In genomic region chr19:54481326-54481930, GRCh38 we compare ENCODE assay signal across 9 cellular contexts. TPM values are rescaled to one million over a fixed set of nuclear protein-coding genes. Genes with fewer than 3 reads are reported as not detected.
DNase-seq lines count a peak whose midpoint lies in the region; ATAC-seq, FAIRE-seq and TF ChIP-seq lines count a peak whose summit lies in the region.
"Had no signal": no experiment of that assay in that cellular context is flagged by ENCODE, and none has a peak within 500 bp of the region (broad histone marks: within the 10 kb centered on the region; RNA-seq: fewer than 3 reads in every experiment).

No MANE protein-coding gene starts in this region.

- TF ChIP-seq EP300 in GM12878 (IDR thresholded peaks at IDR 0.05; ENCODE audit: borderline replicate concordance in 1 of 2, control insufficient read depth in 1 of 2, low read depth in 2 of 2, low read length in 2 of 2): no peak

- H3K27me3 ChIP-seq in HCT116 (ENCODE audit: insufficient read depth, low read length) (0 out of 2 replicates have a peak, but pooled peaks cover 3% of the 10 kb centered on the region), OCI-LY1 (ENCODE audit: insufficient read depth, low read length) (no peaks in the 10 kb centered on the region; the same call in 1 of the 2 replicates), GM12878 (replicated peaks in 1 of 2; ENCODE audit: control insufficient read depth in 2 of 2, insufficient read depth in 2 of 2, low read length in 1 of 2) (no peaks in the 10 kb centered on the region; a peak in 1 of 4 replicates), keratinocyte (ENCODE audit: control insufficient read depth, extremely low read depth, insufficient read depth, low read length) (no peaks in the 10 kb centered on the region), testis (no peaks in the 10 kb centered on the region)

- H3K9ac ChIP-seq in HCT116 (ENCODE audit: low read length): no peak overlapping the region
- H3K9ac ChIP-seq in OCI-LY1 (ENCODE audit: low read length): no peak overlapping the region
- no peak overlapping the region for H3K9ac ChIP-seq in GM12878 (ENCODE audit: control insufficient read depth, insufficient read depth, low read length)
- H3K9ac ChIP-seq in keratinocyte (ENCODE audit: control insufficient read depth, extremely low read depth, insufficient read depth, low read length): no peak overlapping the region

- H2AFZ ChIP-seq in HCT116 (ENCODE audit: low read depth, low read length, poor library complexity, severe bottlenecking): peak overlapping the region; percentile 76
- no peak overlapping the region for H2AFZ ChIP-seq in OCI-LY1 (ENCODE audit: low read length)
- H2AFZ ChIP-seq in GM12878 (ENCODE audit: control insufficient read depth, low read depth, low read length): no peak overlapping the region
- H2AFZ ChIP-seq in keratinocyte (ENCODE audit: control insufficient read depth, low read length): no peak overlapping the region

- POLR2A ChIA-PET in HCT116 (lab: Charles Lee) (no interaction called here), GM12878 (lab: Charles Lee) (no interaction called here)

- TF ChIP-seq RAD21 in HCT116 (IDR thresholded peaks at IDR 0.05; ENCODE audit: low read depth): peak; percentile 63
- TF ChIP-seq RAD21 in GM12878 (IDR thresholded peaks at IDR 0.05; ENCODE audit: insufficient read depth, low read depth, low read length): peak; percentile 83

- H3K36me3 ChIP-seq in HCT116 (ENCODE audit: control insufficient read depth in 1 of 2, insufficient read depth in 2 of 2, low read length in 2 of 2) (no peaks in the 10 kb centered on the region), OCI-LY1 (ENCODE audit: insufficient read depth, low read length) (no peaks in the 10 kb centered on the region), GM12878 (ENCODE audit: control insufficient read depth in 2 of 2, insufficient read depth in 2 of 2, low read length in 1 of 2) (no peaks in the 10 kb centered on the region), keratinocyte (ENCODE audit: control insufficient read depth in 2 of 2, extremely low read depth in 1 of 2, insufficient read depth in 2 of 2, low read length in 2 of 2) (no peaks in the 10 kb centered on the region), testis (ENCODE audit: low read depth, missing control alignments) (no peaks in the 10 kb centered on the region)

- TF ChIP-seq POLR2A in HCT116 (IDR thresholded peaks at IDR 0.05; ENCODE audit: borderline replicate concordance, extremely low read depth, insufficient read depth, insufficient read length) (no peak), GM12878 (IDR thresholded peaks at IDR 0.05; ENCODE audit: low read depth, low read length) (no peak), testis (IDR thresholded peaks at IDR 0.05) (no peak)

- RAD21 ChIA-PET in HCT116 (lab: Charles Lee; ENCODE audit: low non-redundant PET in 1 of 2, low total read pairs in 2 of 2, uncharacterized antibody in 2 of 2, unreplicated experiment in 2 of 2) (no interaction called here), GM12878 (lab: Charles Lee; ENCODE audit: unreplicated experiment) (interaction anchor here (0.7 to 6.5 kb wide), 9 partner anchors 8 to 203 kb away, joined by 3 to 59 read pairs (median 4); partner anchors contain the start of gene CDC42EP5)

- no peaks in the 10 kb centered on the region for H3K9me1 ChIP-seq in keratinocyte (ENCODE audit: control insufficient read depth, extremely low read depth, insufficient read depth, low read length)

- CTCF ChIA-PET in HCT116 (lab: Charles Lee): interaction anchor here (0.9 to 1.9 kb wide), 6 partner anchors 8 to 437 kb away, joined by 3 to 12 read pairs (median 4); partner anchors contain the start of gene CDC42EP5
- CTCF ChIA-PET in GM12878 (lab: Yijun Ruan, JAX): interaction anchor here (0.6 to 8.5 kb wide), 28 partner anchors 10 to 582 kb away, joined by 3 to 236 read pairs (median 4); partner anchors contain the start of genes CNOT3, LILRA2, LILRB4 and RDH13

- intact Hi-C loops in HCT116 (cut with micrococcal nuclease): loop anchor here (5.0 kb wide), 1 partner anchor 196 kb away; no protein-coding TSS in a partner anchor
- intact Hi-C loops in GM12878 (cut with micrococcal nuclease; ENCODE audit: unreplicated experiment): loop anchor here (1.0 to 5.0 kb wide), 3 partner anchors 36 to 195 kb away; no protein-coding TSS in a partner anchor
- intact Hi-C loops in testis (cut with DNase I; ENCODE audit: low total_unique reads): no loop called here

- H3K9me3 ChIP-seq in HCT116 (ENCODE audit: control insufficient read depth in 1 of 2, insufficient read depth in 1 of 2, low read depth in 1 of 2, low read length in 2 of 2) (no peaks in the 10 kb centered on the region), OCI-LY1 (ENCODE audit: low read length) (no peaks in the 10 kb centered on the region), GM12878 (replicated peaks; ENCODE audit: control insufficient read depth, insufficient read depth, low read length) (no peaks in the 10 kb centered on the region), keratinocyte (ENCODE audit: control insufficient read depth, low read depth, low read length) (no peaks in the 10 kb centered on the region), testis (no peaks in the 10 kb centered on the region)

- DNase-seq in DMS153 (lab: John Stamatoyannopoulos, UW) (peak; percentile 39), HCT116 (ENCODE audit: low read depth, low spot score) (peak; percentile 32), GM12878 (ENCODE audit: low read depth, low spot score) (no peak), keratinocyte (ENCODE audit: low read depth, low spot score) (no peak), testis (peak; percentile 40), HuH-7 (ENCODE audit: low spot score) (no peak)

- SMC1A ChIA-PET in GM12878 (lab: Charles Lee; ENCODE audit: uncharacterized antibody, unreplicated experiment): interaction anchor here (0.6 to 7.3 kb wide), 10 partner anchors 37 to 201 kb away, joined by 3 to 118 read pairs (median 4); partner anchors contain the start of gene LILRB4

- H3F3A ChIP-seq in OCI-LY1 (ENCODE audit: insufficient read depth, low read length): no peaks in the 10 kb centered on the region; the same call in 1 of the 2 replicates

- no peak overlapping the region for H3K27ac ChIP-seq in HCT116 (ENCODE audit: low read depth, low read length)
- H3K27ac ChIP-seq in OCI-LY1 (ENCODE audit: low read depth, low read length, poor library complexity, severe bottlenecking): no peak overlapping the region
- H3K27ac ChIP-seq in GM12878 (ENCODE audit: control insufficient read depth, insufficient read depth): no peak overlapping the region
- H3K27ac ChIP-seq in keratinocyte (ENCODE audit: control insufficient read depth, insufficient read depth, low read length): no peak overlapping the region
- H3K27ac ChIP-seq in testis: no peak overlapping the region

- no peaks in the 10 kb centered on the region for H3K4me1 ChIP-seq in HCT116 (ENCODE audit: control insufficient read depth in 1 of 2, insufficient read depth in 2 of 2, low read length in 2 of 2)
- no peaks in the 10 kb centered on the region for H3K4me1 ChIP-seq in OCI-LY1 (ENCODE audit: insufficient read depth, low read length, severe bottlenecking)
- H3K4me1 ChIP-seq in GM12878 (ENCODE audit: control insufficient read depth, insufficient read depth, low read length): peaks cover 12% of the 10 kb centered on the region
- no peaks in the 10 kb centered on the region for H3K4me1 ChIP-seq in keratinocyte (ENCODE audit: control insufficient read depth, extremely low read depth, insufficient read depth, low read length)
- no peaks in the 10 kb centered on the region for H3K4me1 ChIP-seq in testis

- TF ChIP-seq CTCF in HCT116 (IDR thresholded peaks at IDR 0.05 in 2 of 3, conservative IDR thresholded peaks at IDR 0.05 in 1 of 3; ENCODE audit: borderline replicate concordance in 1 of 3, insufficient read depth in 1 of 3, low read depth in 2 of 3, low read length in 2 of 3) (peak; percentile 49 to 70 (median 70); a peak in 5 of 6 replicates), OCI-LY1 (IDR thresholded peaks at IDR 0.05; ENCODE audit: low read length) (peak; percentile 80), GM12878 (IDR thresholded peaks at IDR 0.05 in 2 of 3, conservative IDR thresholded peaks at IDR 0.05 in 1 of 3; ENCODE audit: control insufficient read depth in 2 of 3, extremely low read depth in 1 of 3, insufficient read depth in 1 of 3, low read depth in 3 of 3, low read length in 3 of 3) (peak; percentile 61 to 74 (median 69)), keratinocyte (optimal IDR thresholded peaks at IDR 0.05 in 1 of 3, IDR thresholded peaks at IDR 0.05 in 1 of 3, conservative IDR thresholded peaks at IDR 0.05 in 1 of 3; ENCODE audit: extremely low read depth in 1 of 3, insufficient read depth in 2 of 3, low read length in 3 of 3) (peak; percentile 70 to 78 (median 74)), testis (IDR thresholded peaks at IDR 0.05) (peak in 2 of 3 experiments; percentile 34 to 40)

- peak; percentile 72 for ATAC-seq in HCT116
- peak; percentile 69 for ATAC-seq in GM12878
- ATAC-seq in HG03175 (IDR thresholded peaks at IDR 0.05; ENCODE audit: unreplicated experiment): no peak

- dilution Hi-C loops in keratinocyte (cut with MboI; ENCODE audit: extremely low pct_ligation_motif_present, low sequenced_read_pairs): no loop called here

- H3K4me3 ChIP-seq in HCT116 (replicated peaks in 1 of 2; ENCODE audit: low read depth in 1 of 2, low read length in 2 of 2): no peak overlapping the region
- no peak overlapping the region for H3K4me3 ChIP-seq in OCI-LY1 (ENCODE audit: low read depth, low read length, poor library complexity, severe bottlenecking)
- no peak overlapping the region for H3K4me3 ChIP-seq in GM12878
- no peak overlapping the region for H3K4me3 ChIP-seq in keratinocyte (ENCODE audit: control insufficient read depth in 2 of 3, extremely low read depth in 1 of 3, insufficient read depth in 2 of 3, low read depth in 1 of 3, low read length in 3 of 3)
- H3K4me3 ChIP-seq in testis: no peak overlapping the region

- H4K20me1 ChIP-seq in HCT116 (ENCODE audit: insufficient read depth) (no peaks in the 10 kb centered on the region), OCI-LY1 (ENCODE audit: insufficient read depth, low read length) (no peaks in the 10 kb centered on the region), GM12878 (ENCODE audit: control insufficient read depth, insufficient read depth) (no peaks in the 10 kb centered on the region), keratinocyte (ENCODE audit: control insufficient read depth, extremely low read depth, insufficient read depth, low read length) (no peaks in the 10 kb centered on the region)

- FAIRE-seq in GM12878 (lab: Jason Lieb, UNC) (peak; percentile 27), keratinocyte (lab: Jason Lieb, UNC) (no peak)

- in situ Hi-C loops in GM12878 (cut with MboI): no loop called here

- H3K4me2 ChIP-seq in HCT116 (ENCODE audit: low read length): peak overlapping the region; percentile 41; the same call in 1 of the 2 replicates
- H3K4me2 ChIP-seq in OCI-LY1 (ENCODE audit: low read length): no peak overlapping the region
- H3K4me2 ChIP-seq in GM12878 (ENCODE audit: control insufficient read depth, insufficient read depth): no peak overlapping the region
- no peak overlapping the region for H3K4me2 ChIP-seq in keratinocyte (ENCODE audit: control insufficient read depth, extremely low read depth, insufficient read depth, low read depth, low read length)

- WGBS in GM12878 (ENCODE audit: insufficient coverage, insufficient replicate concordance, low lambda C conversion rate, missing lambda C conversion rate): 12% methylated on average over 16 of the region's 16 CpGs
- 7 to 8% methylated on average over 16 of the region's 16 CpGs for WGBS in testis, 2 donors

- H3K9me2 ChIP-seq in HCT116 (ENCODE audit: insufficient read depth) (no peaks in the 10 kb centered on the region), OCI-LY1 (ENCODE audit: low read depth, low read length) (no peaks in the 10 kb centered on the region)

- H3K79me2 ChIP-seq in HCT116 (ENCODE audit: insufficient read depth, low read length) (no peaks in the 10 kb centered on the region), OCI-LY1 (ENCODE audit: insufficient read depth, low read length) (no peaks in the 10 kb centered on the region), GM12878 (ENCODE audit: control insufficient read depth, insufficient read depth, low read length) (no peaks in the 10 kb centered on the region), keratinocyte (ENCODE audit: control insufficient read depth, insufficient read depth, low read length) (no peaks in the 10 kb centered on the region)

- BruUV-seq in HCT116 (replicated peaks; lab: Mats Ljungman, UMichigan) (no TSS peak), GM12878 (replicated peaks; lab: Mats Ljungman, UMichigan) (no TSS peak)

RNA-seq across cellular contexts. Expression of gene CDC42EP5, which starts 8.3 kb away (rescaled TPM):
- total RNA-seq in HCT116 (2021; ENCODE audit: unreplicated experiment): 0.64 TPM
- 0.75 and 0.91 TPM in 2 replicates for polyA plus RNA-seq in HCT116 (2012)
- total RNA-seq in GM12878 (2013; cell fraction: nucleolus; rRNA removed): 3.9 and 7.3 TPM in 2 replicates
- 1.3 and 1.8 TPM in 2 replicates for total RNA-seq in GM12878 (2014; rRNA removed)
- 1.2 TPM in 1 of 2 replicates, not detected in the other for total RNA-seq in GM12878 (2014; rRNA removed; fragmentation: Illumina TruSeq; extraction: Trizol)
- 1.4 and 1.5 TPM in 2 replicates for total RNA-seq in GM12878 (2021)
- not detected for polyA plus RNA-seq in GM12878 (2011; ENCODE audit: low read depth)
- 0.40 and 0.42 TPM in 2 replicates for polyA plus RNA-seq in GM12878 (2011; rRNA removed)
- polyA plus RNA-seq in GM12878 (2011; cell fraction: cytosol; rRNA removed): 0.81 and 1.2 TPM in 2 replicates
- 0.23 and 0.99 TPM in 2 replicates for polyA plus RNA-seq in GM12878 (2011; cell fraction: nucleus; rRNA removed)
- 0.49 and 0.79 TPM in 2 replicates for polyA plus RNA-seq in GM12878 (2012)
- not detected in 2 replicates for polyA plus RNA-seq in GM12878 (2014; fragmentation: Illumina TruSeq; extraction: Trizol)
- not detected for polyA plus RNA-seq in GM12878 (2014; fragmentation: Nextera tagmentation; extraction: Ambion mirVana)
- polyA plus RNA-seq in GM12878 (2014; rRNA removed): 1.1 and 1.4 TPM in 2 replicates
- not detected for polyA plus RNA-seq in GM12878 (2016; fragmentation: Nextera tagmentation; extraction: Ambion mirVana)
- polyA minus RNA-seq in GM12878 (2011; rRNA and poly(A)+ RNA removed): not detected in 2 replicates
- polyA minus RNA-seq in GM12878 (2011; cell fraction: cytosol; rRNA and poly(A)+ RNA removed): not detected in 2 replicates
- not detected in 2 replicates for polyA minus RNA-seq in GM12878 (2011; cell fraction: nucleus; rRNA and poly(A)+ RNA removed)
- 8.6 to 16.4 TPM (median 9.4 TPM) in 3 replicates for polyA plus RNA-seq in keratinocyte
- polyA plus RNA-seq in keratinocyte (2011; ENCODE audit: low read depth): 4.4 TPM
- 4.9 and 31.9 TPM in 2 replicates for polyA plus RNA-seq in keratinocyte (2011; cell fraction: cytosol; rRNA removed)
- polyA plus RNA-seq in keratinocyte (2011; cell fraction: nucleus; rRNA removed): 4.2 and 13.3 TPM in 2 replicates
- 19.2 and 29.7 TPM in 2 replicates for polyA plus RNA-seq in keratinocyte (2012; ENCODE audit: low replicate concordance)
- 0.67 to 1.7 TPM (median 1.2 TPM) in 3 replicates for polyA minus RNA-seq in keratinocyte
- polyA minus RNA-seq in keratinocyte (2011; cell fraction: cytosol; rRNA and poly(A)+ RNA removed): 34.3 TPM
- polyA minus RNA-seq in keratinocyte (2011; cell fraction: nucleus; rRNA and poly(A)+ RNA removed): 3.3 and 3.6 TPM in 2 replicates
- total RNA-seq in testis: 10 to 100 TPM; 10.2 to 11.9 TPM
- polyA plus RNA-seq in testis (ENCODE audit: insufficient read depth, low read depth, low replicate concordance): 7.8 TPM

RNA-seq across cellular contexts. Expression of gene LENG9, which starts 17.9 kb away (rescaled TPM):
- total RNA-seq in HCT116 (2021; ENCODE audit: unreplicated experiment): 9.0 TPM
- 4.9 and 6.4 TPM in 2 replicates for polyA plus RNA-seq in HCT116 (2012)
- total RNA-seq in GM12878 (2013; cell fraction: nucleolus; rRNA removed): 3.4 and 4.5 TPM in 2 replicates
- total RNA-seq in GM12878 (2014; rRNA removed): 2.9 and 4.0 TPM in 2 replicates
- 0.76 and 0.78 TPM in 2 replicates for total RNA-seq in GM12878 (2014; rRNA removed; fragmentation: Illumina TruSeq; extraction: Trizol)
- 2.5 and 3.5 TPM in 2 replicates for total RNA-seq in GM12878 (2021)
- polyA plus RNA-seq in GM12878 (2011; ENCODE audit: low read depth): 0.26 TPM
- polyA plus RNA-seq in GM12878 (2011; rRNA removed): 0.09 and 0.20 TPM in 2 replicates
- polyA plus RNA-seq in GM12878 (2011; cell fraction: cytosol; rRNA removed): 0.27 and 0.55 TPM in 2 replicates
- 0.67 and 0.78 TPM in 2 replicates for polyA plus RNA-seq in GM12878 (2011; cell fraction: nucleus; rRNA removed)
- 1.1 and 1.8 TPM in 2 replicates for polyA plus RNA-seq in GM12878 (2012)
- 0.11 and 0.46 TPM in 2 replicates for polyA plus RNA-seq in GM12878 (2014; fragmentation: Illumina TruSeq; extraction: Trizol)
- polyA plus RNA-seq in GM12878 (2014; fragmentation: Nextera tagmentation; extraction: Ambion mirVana): 1 to 10 TPM in 1 of 2 experiments, under 1 TPM in 1; 0.18 to 1.7 TPM
- 2.1 and 2.7 TPM in 2 replicates for polyA plus RNA-seq in GM12878 (2014; rRNA removed)
- polyA plus RNA-seq in GM12878 (2016; fragmentation: Nextera tagmentation; extraction: Ambion mirVana): under 1 TPM in 1 of 2 experiments, not detected in 1; 0.09 TPM
- 0.22 and 1.8 TPM in 2 replicates for polyA minus RNA-seq in GM12878 (2011; rRNA and poly(A)+ RNA removed)
- polyA minus RNA-seq in GM12878 (2011; cell fraction: cytosol; rRNA and poly(A)+ RNA removed): 1.2 and 1.7 TPM in 2 replicates
- 2.8 and 3.3 TPM in 2 replicates for polyA minus RNA-seq in GM12878 (2011; cell fraction: nucleus; rRNA and poly(A)+ RNA removed)
- polyA plus RNA-seq in keratinocyte: 1.3 to 2.2 TPM (median 2.1 TPM) in 3 replicates
- 0.41 TPM for polyA plus RNA-seq in keratinocyte (2011; ENCODE audit: low read depth)
- 1.2 and 2.8 TPM in 2 replicates for polyA plus RNA-seq in keratinocyte (2011; cell fraction: cytosol; rRNA removed)
- 1.9 and 3.5 TPM in 2 replicates for polyA plus RNA-seq in keratinocyte (2011; cell fraction: nucleus; rRNA removed)
- 2.4 and 5.8 TPM in 2 replicates for polyA plus RNA-seq in keratinocyte (2012; ENCODE audit: low replicate concordance)
- polyA minus RNA-seq in keratinocyte: 1.2 to 3.3 TPM (median 2.0 TPM) in 3 replicates
- 8.1 TPM for polyA minus RNA-seq in keratinocyte (2011; cell fraction: cytosol; rRNA and poly(A)+ RNA removed)
- 3.3 and 4.0 TPM in 2 replicates for polyA minus RNA-seq in keratinocyte (2011; cell fraction: nucleus; rRNA and poly(A)+ RNA removed)
- 1 to 10 TPM; 5.6 to 5.8 TPM for total RNA-seq in testis
- polyA plus RNA-seq in testis (ENCODE audit: insufficient read depth, low read depth, low replicate concordance): 1.9 TPM

RNA-seq across cellular contexts. Expression of gene LAIR2, which starts 21.2 kb away (rescaled TPM):
- total RNA-seq in HCT116 (2021; ENCODE audit: unreplicated experiment) (not detected), GM12878 (2014; rRNA removed) (not detected in 2 replicates), GM12878 (2014; rRNA removed; fragmentation: Illumina TruSeq; extraction: Trizol) (not detected in 2 replicates), GM12878 (2021) (not detected in 2 replicates), testis (not detected)
- polyA plus RNA-seq in HCT116 (2012): not detected in 2 replicates
- not detected in 2 replicates for total RNA-seq in GM12878 (2013; cell fraction: nucleolus; rRNA removed)
- polyA plus RNA-seq in GM12878 (2011; ENCODE audit: low read depth): not detected
- polyA plus RNA-seq in GM12878 (2011; rRNA removed) (0.26 TPM in 1 of 2 replicates, not detected in the other), GM12878 (2014; fragmentation: Illumina TruSeq; extraction: Trizol) (not detected in 2 replicates), GM12878 (2014; fragmentation: Nextera tagmentation; extraction: Ambion mirVana) (not detected), GM12878 (2014; rRNA removed) (not detected in 2 replicates), GM12878 (2016; fragmentation: Nextera tagmentation; extraction: Ambion mirVana) (not detected), keratinocyte (not detected in 3 replicates), testis (ENCODE audit: insufficient read depth, low read depth, low replicate concordance) (0.65 TPM)
- polyA plus RNA-seq in GM12878 (2011; cell fraction: cytosol; rRNA removed): 0.27 and 0.40 TPM in 2 replicates
- polyA plus RNA-seq in GM12878 (2011; cell fraction: nucleus; rRNA removed): 0.54 TPM in 1 of 2 replicates, not detected in the other
- 0.18 TPM in 1 of 2 replicates, not detected in the other for polyA plus RNA-seq in GM12878 (2012)
- polyA minus RNA-seq in GM12878 (2011; rRNA and poly(A)+ RNA removed): not detected in 2 replicates
- polyA minus RNA-seq in GM12878 (2011; cell fraction: cytosol; rRNA and poly(A)+ RNA removed): not detected in 2 replicates
- not detected in 2 replicates for polyA minus RNA-seq in GM12878 (2011; cell fraction: nucleus; rRNA and poly(A)+ RNA removed)
- not detected for polyA plus RNA-seq in keratinocyte (2011; ENCODE audit: low read depth)
- polyA plus RNA-seq in keratinocyte (2011; cell fraction: cytosol; rRNA removed): not detected in 2 replicates
- polyA plus RNA-seq in keratinocyte (2011; cell fraction: nucleus; rRNA removed): not detected in 2 replicates
- not detected in 2 replicates for polyA plus RNA-seq in keratinocyte (2012; ENCODE audit: low replicate concordance)
- not detected in 3 replicates for polyA minus RNA-seq in keratinocyte
- not detected for polyA minus RNA-seq in keratinocyte (2011; cell fraction: cytosol; rRNA and poly(A)+ RNA removed)
- not detected in 2 replicates for polyA minus RNA-seq in keratinocyte (2011; cell fraction: nucleus; rRNA and poly(A)+ RNA removed)
- total RNA-seq: skeletal muscle tissue had no signal

RNA-seq across cellular contexts. Expression of gene LENG8, which starts 32.4 kb away (rescaled TPM):
- total RNA-seq in HCT116 (2021; ENCODE audit: unreplicated experiment) (196 TPM), GM12878 (2014; rRNA removed) (21.7 and 26.3 TPM in 2 replicates), GM12878 (2014; rRNA removed; fragmentation: Illumina TruSeq; extraction: Trizol) (11.3 and 11.5 TPM in 2 replicates), GM12878 (2021) (119 and 145 TPM in 2 replicates), testis (100 to 1,000 TPM; 313 to 507 TPM)
- polyA plus RNA-seq in HCT116 (2012): 108 and 110 TPM in 2 replicates
- 745 and 840 TPM in 2 replicates for total RNA-seq in GM12878 (2013; cell fraction: nucleolus; rRNA removed)
- polyA plus RNA-seq in GM12878 (2011; ENCODE audit: low read depth): 107 TPM
- polyA plus RNA-seq in GM12878 (2011; rRNA removed) (16.2 and 36.4 TPM in 2 replicates), GM12878 (2014; fragmentation: Illumina TruSeq; extraction: Trizol) (14.8 and 32.4 TPM in 2 replicates), GM12878 (2014; fragmentation: Nextera tagmentation; extraction: Ambion mirVana) (1 to 10 TPM; 2.3 to 2.5 TPM), GM12878 (2014; rRNA removed) (143 and 168 TPM in 2 replicates), GM12878 (2016; fragmentation: Nextera tagmentation; extraction: Ambion mirVana) (10 to 100 TPM; 46.0 to 51.4 TPM), keratinocyte (29.4 to 75.6 TPM (median 33.4 TPM) in 3 replicates), testis (ENCODE audit: insufficient read depth, low read depth, low replicate concordance) (167 TPM)
- 67.6 and 93.3 TPM in 2 replicates for polyA plus RNA-seq in GM12878 (2011; cell fraction: cytosol; rRNA removed)
- 848 and 1,111 TPM in 2 replicates for polyA plus RNA-seq in GM12878 (2011; cell fraction: nucleus; rRNA removed)
- polyA plus RNA-seq in GM12878 (2012): 140 and 142 TPM in 2 replicates
- 30.6 and 63.8 TPM in 2 replicates for polyA minus RNA-seq in GM12878 (2011; rRNA and poly(A)+ RNA removed)
- polyA minus RNA-seq in GM12878 (2011; cell fraction: cytosol; rRNA and poly(A)+ RNA removed): 25.0 and 27.4 TPM in 2 replicates
- 96.6 and 120 TPM in 2 replicates for polyA minus RNA-seq in GM12878 (2011; cell fraction: nucleus; rRNA and poly(A)+ RNA removed)
- polyA plus RNA-seq in keratinocyte (2011; ENCODE audit: low read depth): 32.7 TPM
- polyA plus RNA-seq in keratinocyte (2011; cell fraction: cytosol; rRNA removed): 4.1 and 6.2 TPM in 2 replicates
- polyA plus RNA-seq in keratinocyte (2011; cell fraction: nucleus; rRNA removed): 793 and 1,107 TPM in 2 replicates
- polyA plus RNA-seq in keratinocyte (2012; ENCODE audit: low replicate concordance): 45.7 and 76.8 TPM in 2 replicates
- polyA minus RNA-seq in keratinocyte: 61.8 to 117 TPM (median 66.2 TPM) in 3 replicates
- polyA minus RNA-seq in keratinocyte (2011; cell fraction: cytosol; rRNA and poly(A)+ RNA removed): 29.4 TPM
- polyA minus RNA-seq in keratinocyte (2011; cell fraction: nucleus; rRNA and poly(A)+ RNA removed): 115 and 133 TPM in 2 replicates

Comparison
In these comparisons a context has a peak if more than half of its experiments do, and no peak if none do; other contexts are left out.
1. DNase-seq: peak in DMS153 (single experiment), HCT116 (single experiment) and testis (single experiment); none in GM12878 (single experiment), keratinocyte (single experiment) and HuH-7 (single experiment).
2. Peak in every context shown above with its lines, with median percentiles within 50 percentile points of each other: CTCF ChIP-seq.